9 cellular contexts compared by ENCODE assay signal in the genomic region with DNA sequence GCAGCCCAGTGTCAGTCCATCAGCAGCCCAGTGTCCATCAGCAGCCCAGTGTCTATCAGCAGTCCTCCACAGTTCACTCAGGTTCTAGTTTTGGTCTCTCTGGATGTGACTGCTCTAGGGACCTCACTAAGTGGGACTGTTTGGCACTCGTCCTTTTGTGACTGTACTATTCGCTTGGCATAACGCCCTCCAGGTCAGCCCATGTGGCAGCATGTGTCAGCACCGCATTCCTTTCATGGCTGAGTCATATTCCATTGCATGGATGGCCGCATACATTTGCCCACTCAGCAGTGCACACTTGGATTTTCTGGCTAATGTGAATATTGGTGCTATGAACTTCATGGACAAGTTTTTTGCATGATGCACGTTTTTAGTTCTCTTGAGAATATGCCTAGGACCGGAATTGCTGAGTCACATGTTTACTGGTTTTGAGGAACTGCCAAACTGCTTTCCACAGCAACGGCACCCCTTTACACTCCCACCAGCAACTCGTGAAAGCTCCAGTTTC. TPM values are rescaled to one million over a fixed set of nuclear protein-coding genes. Genes with fewer than 3 reads are reported as not detected.
DNase-seq lines count a peak whose midpoint lies in the region; ATAC-seq and TF ChIP-seq lines count a peak whose summit lies in the region.
"Had no signal": no experiment of that assay in that cellular context is flagged by ENCODE, and none has a peak within 500 bp of the region (broad histone marks: within the 10 kb centered on the region; RNA-seq: fewer than 3 reads in every experiment).

No MANE protein-coding gene starts in this region.

- H3K18ac ChIP-seq in neuronal stem cell (ENCODE audit: low read length), result no peak overlapping the region

- no peak overlapping the region for H2BK15ac ChIP-seq in neuronal stem cell (ENCODE audit: low read length)

- no peak overlapping the region for H3K4ac ChIP-seq in neuronal stem cell (ENCODE audit: low read length)

- no peak overlapping the region for H2BK5ac ChIP-seq in neuronal stem cell (ENCODE audit: low read length)

- H3K79me1 ChIP-seq in neuronal stem cell (ENCODE audit: low read depth, low read length), result no peaks in the 10 kb centered on the region

- no peak overlapping the region for H4K8ac ChIP-seq in neuronal stem cell (ENCODE audit: low read depth, low read length)

- H3K9me3 ChIP-seq in heart right ventricle (no peaks in the 10 kb centered on the region), thoracic aorta (no peaks in the 10 kb centered on the region), neuronal stem cell (replicated peaks in 1 of 2; ENCODE audit: control insufficient read depth in 2 of 2, insufficient read depth in 1 of 2, low read depth in 1 of 2, low read length in 2 of 2) (no peaks in the 10 kb centered on the region)

- TF ChIP-seq CTCF in heart right ventricle (IDR thresholded peaks at IDR 0.05) (no peak), thoracic aorta (IDR thresholded peaks at IDR 0.05) (no peak)

- H3K36me3 ChIP-seq in heart right ventricle (no peaks in the 10 kb centered on the region), thoracic aorta (no peaks in the 10 kb centered on the region), neuronal stem cell (replicated peaks in 1 of 2; ENCODE audit: control insufficient read depth in 2 of 2, insufficient read depth in 2 of 2, low read length in 2 of 2) (no peaks in the 10 kb centered on the region)

- H3K9ac ChIP-seq in neuronal stem cell (ENCODE audit: low read depth, low read length, poor library complexity), result no peak overlapping the region

- H2BK12ac ChIP-seq in neuronal stem cell (ENCODE audit: low read length), result no peak overlapping the region

- no peak overlapping the region for H3K14ac ChIP-seq in neuronal stem cell (ENCODE audit: low read length)

- no peak overlapping the region for H3K4me2 ChIP-seq in neuronal stem cell (ENCODE audit: insufficient read depth, low read length, poor library complexity, severe bottlenecking)

- no peak overlapping the region for H4K91ac ChIP-seq in neuronal stem cell (ENCODE audit: low read depth, low read length, poor library complexity)

- H3K4me1 ChIP-seq in heart right ventricle (peaks cover 0 to 16% (median 0%) of the 10 kb centered on the region in 9 donors), thoracic aorta (ENCODE audit: control insufficient read depth in 1 of 2, low read depth in 2 of 2) (peaks cover 3 to 17% of the 10 kb centered on the region in 2 donors), neuronal stem cell (ENCODE audit: control insufficient read depth in 2 of 2, insufficient read depth in 1 of 2, low read depth in 1 of 2, low read length in 2 of 2) (no peaks in the 10 kb centered on the region)

- WGBS in heart right ventricle, 2 donors, result 30 to 31% methylated on average over 9 of the region's 9 CpGs
- no CpG with 5 or more reads among the region's 9 CpGs for WGBS in neuronal stem cell (ENCODE audit: extremely low coverage in 2 of 2, insufficient read length in 2 of 2, insufficient replicate concordance in 1 of 2), 2 donors

- no peak overlapping the region for H3K4me3 ChIP-seq in heart right ventricle
- H3K4me3 ChIP-seq in thoracic aorta, result no peak overlapping the region
- no peak overlapping the region for H3K4me3 ChIP-seq in neuronal stem cell (ENCODE audit: low read length in 2 of 2)

- H2BK120ac ChIP-seq in neuronal stem cell (ENCODE audit: low read depth, low read length), result no peak overlapping the region

- DNase-seq in NCI-H2171 treated with DMSO at 0.1 percent for 48 hours (lab: John Stamatoyannopoulos, UW), result peak; percentile 11
- no peak for DNase-seq in NCI-H2171 (lab: John Stamatoyannopoulos, UW)
- peak; percentile 74 for DNase-seq in T1000 (lab: John Stamatoyannopoulos, UW)
- peak in 1 of 2 donors; percentile 34 for DNase-seq in heart right ventricle
- DNase-seq in thoracic aorta (ENCODE audit: low spot score), result peak; percentile 29
- no peak for DNase-seq in neuronal stem cell (ENCODE audit: low spot score)

- no peak overlapping the region for H2AK5ac ChIP-seq in neuronal stem cell (ENCODE audit: low read depth, low read length)

- ATAC-seq in heart right ventricle, result peak; percentile 29 to 69 (median 59)
- ATAC-seq in thoracic aorta (ENCODE audit: insufficient number of reproducible peaks, low FRiP score, low read depth), result peak; percentile 56
- ATAC-seq in GM18907 (IDR thresholded peaks at IDR 0.05; ENCODE audit: unreplicated experiment), result no peak
- ATAC-seq in HG02938 (IDR thresholded peaks at IDR 0.05; ENCODE audit: unreplicated experiment), result no peak

- H3K27me3 ChIP-seq in heart right ventricle (peaks cover 0 to 43% (median 25%) of the 10 kb centered on the region in 7 donors), thoracic aorta (replicated peaks; ENCODE audit: insufficient read depth) (no peaks in the 10 kb centered on the region), neuronal stem cell (ENCODE audit: control insufficient read depth in 3 of 3, insufficient read depth in 3 of 3, low read depth in 1 of 3, low read length in 3 of 3) (peaks cover 0 to 22% (median 0%) of the 10 kb centered on the region in 3 experiments)

- no peak overlapping the region for H2AFZ ChIP-seq in neuronal stem cell (ENCODE audit: low read length)

- no peak overlapping the region for H3K23ac ChIP-seq in neuronal stem cell (ENCODE audit: low read depth, low read length, poor library complexity)

- peak overlapping the region in 1 of 10 donors; percentile 78 for H3K27ac ChIP-seq in heart right ventricle
- H3K27ac ChIP-seq in thoracic aorta, result no peak overlapping the region
- H3K27ac ChIP-seq in neuronal stem cell (replicated peaks; ENCODE audit: low read length), result no peak overlapping the region
- H3K27ac ChIP-seq: C4-2B had no signal

- intact Hi-C loops in heart right ventricle (cut with DNase I), result no loop called here

RNA-seq across cellular contexts. Expression of gene CHST13, which starts 16.4 kb away (rescaled TPM):
- total RNA-seq in heart right ventricle (1 to 10 TPM in 1 of 10 donors, under 1 TPM in 9; 0.15 to 1.2 (median 0.53) TPM), thoracic aorta (not detected)
- under 1 TPM; 0.12 to 0.15 TPM for polyA plus RNA-seq in heart right ventricle
- 1.4 TPM for polyA plus RNA-seq in neuronal stem cell (2013, experiment 1 of 2)
- 1.6 TPM for polyA plus RNA-seq in neuronal stem cell (2013, experiment 2 of 2)

RNA-seq across cellular contexts. Expression of gene C3orf22, which starts 18.3 kb away (rescaled TPM):
- total RNA-seq in heart right ventricle, result under 1 TPM in 1 of 10 donors, not detected in 9; 0.26 TPM
- polyA plus RNA-seq in heart right ventricle, result not detected
- not detected for total RNA-seq in thoracic aorta
- polyA plus RNA-seq in neuronal stem cell (2013, experiment 1 of 2), result 0.03 TPM
- not detected for polyA plus RNA-seq in neuronal stem cell (2013, experiment 2 of 2)

RNA-seq across cellular contexts. Expression of gene UROC1, which starts 22.8 kb away (rescaled TPM):
- total RNA-seq in heart right ventricle (not detected), thoracic aorta (not detected)
- polyA plus RNA-seq in heart right ventricle, result under 1 TPM in 1 of 2 donors, not detected in 1; 0.01 TPM
- polyA plus RNA-seq in neuronal stem cell (2013, experiment 1 of 2), result not detected
- polyA plus RNA-seq in neuronal stem cell (2013, experiment 2 of 2), result 0.03 TPM

Comparison
In these comparisons a context has a peak if more than half of its experiments do, and no peak if none do; other contexts are left out.
1. DNase-seq: peak in NCI-H2171 treated with DMSO at 0.1 percent for 48 hours (single experiment), T1000 (single experiment) and thoracic aorta (single experiment); none in NCI-H2171 (single experiment) and neuronal stem cell (single experiment).
2. ATAC-seq: peak in heart right ventricle (8 of 8) and thoracic aorta (single experiment); none in GM18907 (single experiment) and HG02938 (single experiment).